9 cellular contexts compared by ENCODE assay signal in genomic region chr18:54946149-54946581, GRCh38. TPM values are rescaled to one million over a fixed set of nuclear protein-coding genes. Genes with fewer than 3 reads are reported as not detected.
A peak's percentile ranks its signal among the peaks of the same experiment; 100 is the strongest.
DNase-seq lines count a peak whose midpoint lies in the region; ATAC-seq and TF ChIP-seq lines count a peak whose summit lies in the region.
"Had no signal": no experiment of that assay in that cellular context is flagged by ENCODE, and none has a peak within 500 bp of the region (broad histone marks: within the 10 kb centered on the region; RNA-seq: fewer than 3 reads in every experiment).

No MANE protein-coding gene starts in this region.

- H3K4me3 ChIP-seq in OCI-LY3 (ENCODE audit: low read length), result peak overlapping the region; percentile 71

- peaks cover 21% of the 10 kb centered on the region for H3K4me1 ChIP-seq in OCI-LY3 (ENCODE audit: low read length)

- H3K36me3 ChIP-seq in OCI-LY3 (replicated peaks; ENCODE audit: low read depth, low read length), result no peaks in the 10 kb centered on the region

- H3K9me3 Mint-ChIP-seq in activated naive CD4-positive, alpha-beta T cell treated with anti-CD3 and anti-CD28 coated beads for 36 hours, result no peaks in the 10 kb centered on the region
- no peaks in the 10 kb centered on the region for H3K9me3 Mint-ChIP-seq in naive thymus-derived CD8-positive, alpha-beta T cell
- H3K9me3 Mint-ChIP-seq: brain had no signal

- peak overlapping the region; percentile 82 for H3K4me3 Mint-ChIP-seq in activated naive CD4-positive, alpha-beta T cell treated with anti-CD3 and anti-CD28 coated beads for 36 hours
- peak overlapping the region; percentile 82 to 94 (median 87) for H3K4me3 Mint-ChIP-seq in naive thymus-derived CD8-positive, alpha-beta T cell

- H2AFZ ChIP-seq in OCI-LY3 (ENCODE audit: low read depth, low read length), result peak overlapping the region; percentile 86

- H4K20me1 ChIP-seq in OCI-LY3 (ENCODE audit: insufficient read depth, low read length), result no peaks in the 10 kb centered on the region

- H3K27ac Mint-ChIP-seq in activated naive CD4-positive, alpha-beta T cell treated with anti-CD3 and anti-CD28 coated beads for 36 hours, result peak overlapping the region; percentile 73
- H3K27ac Mint-ChIP-seq in naive thymus-derived CD8-positive, alpha-beta T cell, result peak overlapping the region; percentile 64 to 97 (median 86)

- no peaks in the 10 kb centered on the region for H3K79me2 ChIP-seq in OCI-LY3 (ENCODE audit: low read length)

- H3K4me1 Mint-ChIP-seq in activated naive CD4-positive, alpha-beta T cell treated with anti-CD3 and anti-CD28 coated beads for 36 hours (ENCODE audit: low read depth), result peaks cover 14% of the 10 kb centered on the region
- peaks cover 4 to 19% (median 17%) of the 10 kb centered on the region in 4 donors for H3K4me1 Mint-ChIP-seq in naive thymus-derived CD8-positive, alpha-beta T cell

- no peaks in the 10 kb centered on the region for H3K9me3 ChIP-seq in OCI-LY3 (ENCODE audit: insufficient read depth, low read length)

- H3K27ac ChIP-seq in OCI-LY3 (ENCODE audit: low read length), result peak overlapping the region; percentile 3; the same call in 1 of the 2 replicates

- H3K4me2 ChIP-seq in OCI-LY3 (ENCODE audit: low read length), result peak overlapping the region; percentile 72

- peak; percentile 28 for DNase-seq in activated naive CD4-positive, alpha-beta T cell treated with anti-CD3 and anti-CD28 coated beads for 36 hours
- no peak for DNase-seq in activated naive CD4-positive, alpha-beta T cell (lab: John Stamatoyannopoulos, UW)
- DNase-seq in central memory CD4-positive, alpha-beta T cell, result peak; percentile 21
- peak in 3 of 10 donors; percentile 4 to 31 (median 28) for DNase-seq in naive thymus-derived CD8-positive, alpha-beta T cell
- DNase-seq in AG20443 (ENCODE audit: low spot score) (no peak), hepatic stellate cell (ENCODE audit: low spot score) (no peak)

- no peaks in the 10 kb centered on the region for H3K36me3 Mint-ChIP-seq in activated naive CD4-positive, alpha-beta T cell treated with anti-CD3 and anti-CD28 coated beads for 36 hours (ENCODE audit: low read depth)
- H3K36me3 Mint-ChIP-seq in naive thymus-derived CD8-positive, alpha-beta T cell, result no peaks in the 10 kb centered on the region
- H3K36me3 Mint-ChIP-seq: brain had no signal

- peak; percentile 78 for ATAC-seq in HG02970 (IDR thresholded peaks at IDR 0.05; ENCODE audit: low FRiP score, unreplicated experiment)
- ATAC-seq in naive thymus-derived CD8-positive, alpha-beta T cell, result peak; percentile 52 to 56

- no peaks in the 10 kb centered on the region for H3K27me3 Mint-ChIP-seq in activated naive CD4-positive, alpha-beta T cell treated with anti-CD3 and anti-CD28 coated beads for 36 hours (ENCODE audit: low read depth)
- H3K27me3 Mint-ChIP-seq in naive thymus-derived CD8-positive, alpha-beta T cell, result peaks cover 0 to 5% (median 1%) of the 10 kb centered on the region in 5 donors

- CTCF ChIA-PET in activated naive CD4-positive, alpha-beta T cell treated with anti-CD3 and anti-CD28 coated beads for 36 hours (lab: Charles Lee), result interaction anchor here (0.7 kb wide), 1 partner anchor 15 kb away, joined by 6 read pairs; no protein-coding TSS in a partner anchor

- POLR2A ChIA-PET in naive thymus-derived CD8-positive, alpha-beta T cell (lab: Charles Lee), result no interaction called here

- peak overlapping the region; percentile 57 for H3K9ac ChIP-seq in OCI-LY3 (ENCODE audit: low read length)

- intact Hi-C loops in activated naive CD4-positive, alpha-beta T cell treated with anti-CD3 and anti-CD28 coated beads for 36 hours (cut with micrococcal nuclease), result loop anchor here (1.0 kb wide), 3 partner anchors 118 to 589 kb away; partner anchors contain the start of genes C18orf54, RAB27B and STARD6

- TF ChIP-seq CTCF in OCI-LY3 (IDR thresholded peaks at IDR 0.05; ENCODE audit: low read depth, low read length), result 0 out of 2 replicates have a peak, but pooled peaks have one; percentile 16

- peaks cover 23% of the 10 kb centered on the region for H3K27me3 ChIP-seq in OCI-LY3 (ENCODE audit: low read depth, low read length)

RNA-seq across cellular contexts. Expression of gene CCDC68, which starts 13.1 kb away (rescaled TPM):
- total RNA-seq in activated naive CD4-positive, alpha-beta T cell treated with anti-CD3 and anti-CD28 coated beads for 36 hours, result not detected
- not detected for total RNA-seq in naive thymus-derived CD8-positive, alpha-beta T cell
- not detected for polyA plus RNA-seq in naive thymus-derived CD8-positive, alpha-beta T cell

Comparison
In these comparisons a context has a peak if more than half of its experiments do, and no peak if none do; other contexts are left out.
1. DNase-seq: peak in activated naive CD4-positive, alpha-beta T cell treated with anti-CD3 and anti-CD28 coated beads for 36 hours (single experiment) and central memory CD4-positive, alpha-beta T cell (single experiment); none in activated naive CD4-positive, alpha-beta T cell (0 of 4), AG20443 (single experiment) and hepatic stellate cell (single experiment).